1 cellular context compared by ENCODE assay signal in the genomic region with DNA sequence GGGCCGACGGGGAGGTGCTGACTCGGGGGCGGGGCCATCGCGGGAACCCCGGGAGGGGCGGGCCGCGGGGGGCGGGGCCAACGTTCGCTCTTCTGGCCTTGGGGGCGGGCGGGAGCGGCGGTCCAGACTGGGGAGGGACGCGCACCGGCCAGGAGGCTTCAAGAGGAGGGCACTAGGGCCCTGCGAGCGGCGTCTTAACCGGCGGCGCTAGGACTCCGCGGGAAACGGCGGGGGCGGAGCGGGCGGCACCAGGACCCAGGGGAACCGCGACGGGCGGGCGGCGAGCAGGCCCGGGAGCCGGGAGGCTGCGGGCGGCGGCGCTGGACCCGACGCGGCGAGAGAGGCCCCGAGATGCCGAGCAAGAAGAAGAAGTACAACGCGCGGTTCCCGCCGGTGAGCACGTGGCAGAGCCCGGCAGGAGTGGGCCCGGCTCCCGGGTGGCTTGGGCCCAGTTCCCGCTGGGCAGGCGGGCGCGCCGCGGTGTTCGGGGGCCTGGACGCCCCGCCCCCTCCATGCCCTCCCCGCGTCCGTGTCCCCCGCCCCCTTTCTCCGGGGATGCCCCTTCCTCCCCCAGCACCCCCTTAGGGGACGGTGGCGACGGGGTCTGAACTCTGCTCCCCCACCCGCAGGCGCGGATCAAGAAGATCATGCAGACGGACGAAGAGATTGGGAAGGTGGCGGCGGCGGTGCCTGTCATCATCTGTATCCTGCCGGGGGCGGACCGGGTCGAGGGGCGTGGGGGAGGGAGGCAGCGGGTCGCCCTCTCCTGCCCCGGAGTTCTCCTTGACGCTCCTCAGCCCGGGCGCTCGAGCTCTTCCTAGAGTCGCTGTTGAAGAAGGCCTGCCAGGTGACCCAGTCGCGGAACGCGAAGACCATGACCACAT.
TF ChIP-seq lines count a peak whose summit lies in the region.

A gene with protein sequence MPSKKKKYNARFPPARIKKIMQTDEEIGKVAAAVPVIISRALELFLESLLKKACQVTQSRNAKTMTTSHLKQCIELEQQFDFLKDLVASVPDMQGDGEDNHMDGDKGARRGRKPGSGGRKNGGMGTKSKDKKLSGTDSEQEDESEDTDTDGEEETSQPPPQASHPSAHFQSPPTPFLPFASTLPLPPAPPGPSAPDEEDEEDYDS (plus strand): TSS at position 276 of the 884 bp plus-strand sequence. CDS start 76 bp downstream, at position 352.

TF ChIP-seq in GM12878, 131 proteins besides CTCF, POLR2A, EP300 and RAD21 (continued from another document):
- TF ChIP-seq, protein P1, sequence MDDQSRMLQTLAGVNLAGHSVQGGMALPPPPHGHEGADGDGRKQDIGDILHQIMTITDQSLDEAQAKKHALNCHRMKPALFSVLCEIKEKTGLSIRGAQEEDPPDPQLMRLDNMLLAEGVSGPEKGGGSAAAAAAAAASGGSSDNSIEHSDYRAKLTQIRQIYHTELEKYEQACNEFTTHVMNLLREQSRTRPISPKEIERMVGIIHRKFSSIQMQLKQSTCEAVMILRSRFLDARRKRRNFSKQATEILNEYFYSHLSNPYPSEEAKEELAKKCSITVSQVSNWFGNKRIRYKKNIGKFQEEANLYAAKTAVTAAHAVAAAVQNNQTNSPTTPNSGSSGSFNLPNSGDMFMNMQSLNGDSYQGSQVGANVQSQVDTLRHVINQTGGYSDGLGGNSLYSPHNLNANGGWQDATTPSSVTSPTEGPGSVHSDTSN (IDR thresholded peaks at IDR 0.05; ENCODE audit: insufficient replicate concordance, low read depth, low read length) = peak; percentile 82
- TF ChIP-seq SMC3 (IDR thresholded peaks at IDR 0.05; ENCODE audit: borderline replicate concordance, low read length) = peak; percentile 23; the same call in 1 of the 2 replicates
- TF ChIP-seq, protein P2, sequence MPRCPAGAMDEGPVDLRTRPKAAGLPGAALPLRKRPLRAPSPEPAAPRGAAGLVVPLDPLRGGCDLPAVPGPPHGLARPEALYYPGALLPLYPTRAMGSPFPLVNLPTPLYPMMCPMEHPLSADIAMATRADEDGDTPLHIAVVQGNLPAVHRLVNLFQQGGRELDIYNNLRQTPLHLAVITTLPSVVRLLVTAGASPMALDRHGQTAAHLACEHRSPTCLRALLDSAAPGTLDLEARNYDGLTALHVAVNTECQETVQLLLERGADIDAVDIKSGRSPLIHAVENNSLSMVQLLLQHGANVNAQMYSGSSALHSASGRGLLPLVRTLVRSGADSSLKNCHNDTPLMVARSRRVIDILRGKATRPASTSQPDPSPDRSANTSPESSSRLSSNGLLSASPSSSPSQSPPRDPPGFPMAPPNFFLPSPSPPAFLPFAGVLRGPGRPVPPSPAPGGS (IDR thresholded peaks at IDR 0.05; ENCODE audit: borderline replicate concordance, insufficient read depth, low read depth, low read length, poor library complexity, severe bottlenecking) = peak; percentile 86
- TF ChIP-seq, protein P3, sequence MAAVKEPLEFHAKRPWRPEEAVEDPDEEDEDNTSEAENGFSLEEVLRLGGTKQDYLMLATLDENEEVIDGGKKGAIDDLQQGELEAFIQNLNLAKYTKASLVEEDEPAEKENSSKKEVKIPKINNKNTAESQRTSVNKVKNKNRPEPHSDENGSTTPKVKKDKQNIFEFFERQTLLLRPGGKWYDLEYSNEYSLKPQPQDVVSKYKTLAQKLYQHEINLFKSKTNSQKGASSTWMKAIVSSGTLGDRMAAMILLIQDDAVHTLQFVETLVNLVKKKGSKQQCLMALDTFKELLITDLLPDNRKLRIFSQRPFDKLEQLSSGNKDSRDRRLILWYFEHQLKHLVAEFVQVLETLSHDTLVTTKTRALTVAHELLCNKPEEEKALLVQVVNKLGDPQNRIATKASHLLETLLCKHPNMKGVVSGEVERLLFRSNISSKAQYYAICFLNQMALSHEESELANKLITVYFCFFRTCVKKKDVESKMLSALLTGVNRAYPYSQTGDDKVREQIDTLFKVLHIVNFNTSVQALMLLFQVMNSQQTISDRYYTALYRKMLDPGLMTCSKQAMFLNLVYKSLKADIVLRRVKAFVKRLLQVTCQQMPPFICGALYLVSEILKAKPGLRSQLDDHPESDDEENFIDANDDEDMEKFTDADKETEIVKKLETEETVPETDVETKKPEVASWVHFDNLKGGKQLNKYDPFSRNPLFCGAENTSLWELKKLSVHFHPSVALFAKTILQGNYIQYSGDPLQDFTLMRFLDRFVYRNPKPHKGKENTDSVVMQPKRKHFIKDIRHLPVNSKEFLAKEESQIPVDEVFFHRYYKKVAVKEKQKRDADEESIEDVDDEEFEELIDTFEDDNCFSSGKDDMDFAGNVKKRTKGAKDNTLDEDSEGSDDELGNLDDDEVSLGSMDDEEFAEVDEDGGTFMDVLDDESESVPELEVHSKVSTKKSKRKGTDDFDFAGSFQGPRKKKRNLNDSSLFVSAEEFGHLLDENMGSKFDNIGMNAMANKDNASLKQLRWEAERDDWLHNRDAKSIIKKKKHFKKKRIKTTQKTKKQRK (IDR thresholded peaks at IDR 0.05; ENCODE audit: low read depth, low read length) = peak; percentile 64; the same call in 1 of the 2 replicates
- TF ChIP-seq, protein P4, sequence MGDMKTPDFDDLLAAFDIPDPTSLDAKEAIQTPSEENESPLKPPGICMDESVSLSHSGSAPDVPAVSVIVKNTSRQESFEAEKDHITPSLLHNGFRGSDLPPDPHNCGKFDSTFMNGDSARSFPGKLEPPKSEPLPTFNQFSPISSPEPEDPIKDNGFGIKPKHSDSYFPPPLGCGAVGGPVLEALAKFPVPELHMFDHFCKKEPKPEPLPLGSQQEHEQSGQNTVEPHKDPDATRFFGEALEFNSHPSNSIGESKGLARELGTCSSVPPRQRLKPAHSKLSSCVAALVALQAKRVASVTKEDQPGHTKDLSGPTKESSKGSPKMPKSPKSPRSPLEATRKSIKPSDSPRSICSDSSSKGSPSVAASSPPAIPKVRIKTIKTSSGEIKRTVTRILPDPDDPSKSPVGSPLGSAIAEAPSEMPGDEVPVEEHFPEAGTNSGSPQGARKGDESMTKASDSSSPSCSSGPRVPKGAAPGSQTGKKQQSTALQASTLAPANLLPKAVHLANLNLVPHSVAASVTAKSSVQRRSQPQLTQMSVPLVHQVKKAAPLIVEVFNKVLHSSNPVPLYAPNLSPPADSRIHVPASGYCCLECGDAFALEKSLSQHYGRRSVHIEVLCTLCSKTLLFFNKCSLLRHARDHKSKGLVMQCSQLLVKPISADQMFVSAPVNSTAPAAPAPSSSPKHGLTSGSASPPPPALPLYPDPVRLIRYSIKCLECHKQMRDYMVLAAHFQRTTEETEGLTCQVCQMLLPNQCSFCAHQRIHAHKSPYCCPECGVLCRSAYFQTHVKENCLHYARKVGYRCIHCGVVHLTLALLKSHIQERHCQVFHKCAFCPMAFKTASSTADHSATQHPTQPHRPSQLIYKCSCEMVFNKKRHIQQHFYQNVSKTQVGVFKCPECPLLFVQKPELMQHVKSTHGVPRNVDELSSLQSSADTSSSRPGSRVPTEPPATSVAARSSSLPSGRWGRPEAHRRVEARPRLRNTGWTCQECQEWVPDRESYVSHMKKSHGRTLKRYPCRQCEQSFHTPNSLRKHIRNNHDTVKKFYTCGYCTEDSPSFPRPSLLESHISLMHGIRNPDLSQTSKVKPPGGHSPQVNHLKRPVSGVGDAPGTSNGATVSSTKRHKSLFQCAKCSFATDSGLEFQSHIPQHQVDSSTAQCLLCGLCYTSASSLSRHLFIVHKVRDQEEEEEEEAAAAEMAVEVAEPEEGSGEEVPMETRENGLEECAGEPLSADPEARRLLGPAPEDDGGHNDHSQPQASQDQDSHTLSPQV (IDR thresholded peaks at IDR 0.05) = peak; percentile 92
- peak; percentile 94 for TF ChIP-seq CREM (IDR thresholded peaks at IDR 0.05; ENCODE audit: low read depth)
- TF ChIP-seq, protein P5, sequence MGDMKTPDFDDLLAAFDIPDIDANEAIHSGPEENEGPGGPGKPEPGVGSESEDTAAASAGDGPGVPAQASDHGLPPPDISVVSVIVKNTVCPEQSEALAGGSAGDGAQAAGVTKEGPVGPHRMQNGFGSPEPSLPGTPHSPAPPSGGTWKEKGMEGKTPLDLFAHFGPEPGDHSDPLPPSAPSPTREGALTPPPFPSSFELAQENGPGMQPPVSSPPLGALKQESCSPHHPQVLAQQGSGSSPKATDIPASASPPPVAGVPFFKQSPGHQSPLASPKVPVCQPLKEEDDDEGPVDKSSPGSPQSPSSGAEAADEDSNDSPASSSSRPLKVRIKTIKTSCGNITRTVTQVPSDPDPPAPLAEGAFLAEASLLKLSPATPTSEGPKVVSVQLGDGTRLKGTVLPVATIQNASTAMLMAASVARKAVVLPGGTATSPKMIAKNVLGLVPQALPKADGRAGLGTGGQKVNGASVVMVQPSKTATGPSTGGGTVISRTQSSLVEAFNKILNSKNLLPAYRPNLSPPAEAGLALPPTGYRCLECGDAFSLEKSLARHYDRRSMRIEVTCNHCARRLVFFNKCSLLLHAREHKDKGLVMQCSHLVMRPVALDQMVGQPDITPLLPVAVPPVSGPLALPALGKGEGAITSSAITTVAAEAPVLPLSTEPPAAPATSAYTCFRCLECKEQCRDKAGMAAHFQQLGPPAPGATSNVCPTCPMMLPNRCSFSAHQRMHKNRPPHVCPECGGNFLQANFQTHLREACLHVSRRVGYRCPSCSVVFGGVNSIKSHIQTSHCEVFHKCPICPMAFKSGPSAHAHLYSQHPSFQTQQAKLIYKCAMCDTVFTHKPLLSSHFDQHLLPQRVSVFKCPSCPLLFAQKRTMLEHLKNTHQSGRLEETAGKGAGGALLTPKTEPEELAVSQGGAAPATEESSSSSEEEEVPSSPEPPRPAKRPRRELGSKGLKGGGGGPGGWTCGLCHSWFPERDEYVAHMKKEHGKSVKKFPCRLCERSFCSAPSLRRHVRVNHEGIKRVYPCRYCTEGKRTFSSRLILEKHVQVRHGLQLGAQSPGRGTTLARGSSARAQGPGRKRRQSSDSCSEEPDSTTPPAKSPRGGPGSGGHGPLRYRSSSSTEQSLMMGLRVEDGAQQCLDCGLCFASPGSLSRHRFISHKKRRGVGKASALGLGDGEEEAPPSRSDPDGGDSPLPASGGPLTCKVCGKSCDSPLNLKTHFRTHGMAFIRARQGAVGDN (IDR thresholded peaks at IDR 0.05) = peak; percentile 68
